Comparison of ENCODE assay signal across 1 cellular context in the genomic region with DNA sequence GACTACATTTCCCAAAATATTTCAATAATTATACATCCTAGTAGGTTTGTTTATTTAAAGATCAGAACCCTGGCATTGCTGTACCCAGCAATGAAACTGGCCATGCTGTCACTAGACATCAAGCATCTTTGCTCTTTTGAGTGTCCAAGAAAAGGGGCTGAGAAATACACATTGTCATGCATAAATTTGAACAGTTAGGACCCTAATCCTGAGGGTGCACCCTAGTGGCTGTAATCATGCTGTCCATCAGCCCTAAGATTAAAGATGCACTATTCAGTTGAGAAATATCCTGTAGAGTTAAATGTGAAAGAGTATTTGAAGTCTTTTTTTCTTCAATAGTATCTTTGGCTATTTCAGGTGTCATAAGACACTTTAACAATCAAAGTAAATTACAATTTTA.
TF ChIP-seq lines count a peak whose summit lies in the region.

No MANE protein-coding gene starts in this region.

TF ChIP-seq in IMR-90, 13 proteins besides CTCF, POLR2A, EP300 and RAD21 (continued from another document):
- no peak for TF ChIP-seq CEBPB (IDR thresholded peaks at IDR 0.05; ENCODE audit: low read depth, low read length)
- TF ChIP-seq RCOR1 (IDR thresholded peaks at IDR 0.05; ENCODE audit: insufficient replicate concordance, low read length): no peak
- no peak for TF ChIP-seq FOS (IDR thresholded peaks at IDR 0.05; ENCODE audit: low read depth, low read length)
- no peak for TF ChIP-seq CHD1 (IDR thresholded peaks at IDR 0.05; ENCODE audit: low read depth, low read length)
- no peak for TF ChIP-seq BHLHE40 (IDR thresholded peaks at IDR 0.05; ENCODE audit: low read depth, low read length)
- TF ChIP-seq, protein P1, sequence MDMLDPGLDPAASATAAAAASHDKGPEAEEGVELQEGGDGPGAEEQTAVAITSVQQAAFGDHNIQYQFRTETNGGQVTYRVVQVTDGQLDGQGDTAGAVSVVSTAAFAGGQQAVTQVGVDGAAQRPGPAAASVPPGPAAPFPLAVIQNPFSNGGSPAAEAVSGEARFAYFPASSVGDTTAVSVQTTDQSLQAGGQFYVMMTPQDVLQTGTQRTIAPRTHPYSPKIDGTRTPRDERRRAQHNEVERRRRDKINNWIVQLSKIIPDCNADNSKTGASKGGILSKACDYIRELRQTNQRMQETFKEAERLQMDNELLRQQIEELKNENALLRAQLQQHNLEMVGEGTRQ (IDR thresholded peaks at IDR 0.05; ENCODE audit: low read depth, low read length): no peak
